ENCODE assay signal across 19 cellular contexts in the genomic region with DNA sequence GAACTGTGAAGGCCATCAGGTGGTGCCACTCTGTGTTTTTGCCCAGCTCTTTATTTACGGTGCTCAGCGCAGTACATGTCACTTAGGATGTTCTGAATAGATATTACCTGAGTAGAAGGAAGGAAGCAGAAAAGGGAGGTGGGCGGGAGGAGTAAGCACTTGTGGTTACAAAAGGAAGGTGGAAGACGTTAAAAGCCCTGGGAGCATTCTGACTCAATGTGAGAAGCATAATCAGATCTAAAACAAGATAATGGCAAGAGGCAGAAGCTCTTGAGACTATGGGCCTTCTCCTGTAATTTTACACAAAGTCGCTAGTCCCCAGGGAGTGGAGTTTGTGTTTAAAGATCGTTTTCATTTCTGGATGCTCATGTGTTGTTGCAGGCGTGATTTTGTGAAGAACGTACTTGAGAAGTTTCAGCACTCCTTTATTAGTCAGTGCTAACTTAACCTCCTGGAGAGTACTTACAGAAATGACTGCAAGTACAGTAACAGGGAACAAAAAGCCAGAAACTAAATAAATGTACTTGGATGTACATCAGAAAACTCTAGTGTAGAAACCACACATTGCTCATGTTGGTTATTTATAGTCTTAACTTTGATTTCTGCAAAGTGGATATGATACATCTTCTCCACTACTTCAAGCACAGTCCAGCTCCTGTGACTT.
DNase-seq lines count a peak whose midpoint lies in the region; ATAC-seq and TF ChIP-seq lines count a peak whose summit lies in the region.
"Had no signal": no experiment of that assay in that cellular context is flagged by ENCODE, and none has a peak within 500 bp of the region (broad histone marks: within the 10 kb centered on the region; RNA-seq: fewer than 3 reads in every experiment).

No MANE protein-coding gene starts in this region.

- TF ChIP-seq CTCF in activated CD8-positive, alpha-beta T cell treated with anti-CD3 and anti-CD28 coated beads for 36 hours (IDR thresholded peaks at IDR 0.05): no peak
- TF ChIP-seq CTCF in PC-3 (conservative IDR thresholded peaks at IDR 0.05; ENCODE audit: low read depth, low read length) (no peak), astrocyte of the spinal cord (IDR thresholded peaks at IDR 0.05; ENCODE audit: low read depth, low read length) (no peak)

- H3K4me3 ChIP-seq in PC-3 (ENCODE audit: low read length): no peak overlapping the region
- H3K4me3 ChIP-seq in astrocyte of the spinal cord (ENCODE audit: low read depth, low read length): no peak overlapping the region
- H3K4me3 ChIP-seq: A549, GM23248 had no signal

- no peaks in the 10 kb centered on the region for H3K79me2 ChIP-seq in PC-3 (ENCODE audit: low read length)

- H3K4me1 Mint-ChIP-seq in activated CD8-positive, alpha-beta T cell treated with anti-CD3 and anti-CD28 coated beads for 36 hours (ENCODE audit: low read depth): peaks cover 5% of the 10 kb centered on the region
- H3K4me1 Mint-ChIP-seq in activated CD8-positive, alpha-beta T cell treated with anti-CD3 and anti-CD28 coated beads, Interleukin-2, amount 10 ng/mL, durations not matched to agents 7 days and 5 days (ENCODE audit: low read depth): peaks cover 5% of the 10 kb centered on the region
- H3K4me1 Mint-ChIP-seq: naive B cell had no signal

- no peak overlapping the region for H3K27ac Mint-ChIP-seq in activated CD8-positive, alpha-beta T cell treated with anti-CD3 and anti-CD28 coated beads for 36 hours
- no peak overlapping the region for H3K27ac Mint-ChIP-seq in activated CD8-positive, alpha-beta T cell treated with anti-CD3 and anti-CD28 coated beads, Interleukin-2, amount 10 ng/mL, durations not matched to agents 7 days and 5 days
- H3K27ac Mint-ChIP-seq: dendritic cell treated with granulocyte-macrophage colony-stimulating factor and Interleukin-4, amounts not matched to agents 40 ng/mL and 50 ng/mL, for 4 days; IgD-negative memory B cell; naive B cell had no signal

- H3K4me2 ChIP-seq in PC-3 (ENCODE audit: low read length): no peak overlapping the region
- H3K4me2 ChIP-seq: A549 had no signal

- 0 out of 2 replicates have a peak, but pooled peaks cover 17% of the 10 kb centered on the region for H3K27me3 ChIP-seq in PC-3 (ENCODE audit: low read length)

- no peaks in the 10 kb centered on the region for H3K27me3 Mint-ChIP-seq in activated CD8-positive, alpha-beta T cell treated with anti-CD3 and anti-CD28 coated beads for 36 hours
- H3K27me3 Mint-ChIP-seq in activated CD8-positive, alpha-beta T cell treated with anti-CD3 and anti-CD28 coated beads, Interleukin-2, amount 10 ng/mL, durations not matched to agents 7 days and 5 days (ENCODE audit: low read depth): no peaks in the 10 kb centered on the region
- H3K27me3 Mint-ChIP-seq: dendritic cell treated with granulocyte-macrophage colony-stimulating factor and Interleukin-4, amounts not matched to agents 40 ng/mL and 50 ng/mL, for 4 days; naive B cell had no signal

- POLR2A ChIA-PET in activated CD8-positive, alpha-beta T cell treated with anti-CD3 and anti-CD28 coated beads for 36 hours (lab: Charles Lee): no interaction called here
- POLR2A ChIA-PET in activated CD8-positive, alpha-beta T cell treated with anti-CD3 and anti-CD28 coated beads, Interleukin-2, amount 10 ng/mL, durations not matched to agents 7 days and 5 days (lab: Charles Lee): no interaction called here
- POLR2A ChIA-PET in PC-3 (lab: Charles Lee; ENCODE audit: unreplicated experiment): no interaction called here

- no peaks in the 10 kb centered on the region for H3K36me3 ChIP-seq in PC-3 (ENCODE audit: low read depth, low read length)

- intact Hi-C loops in activated CD8-positive, alpha-beta T cell treated with anti-CD3 and anti-CD28 coated beads for 36 hours (cut with micrococcal nuclease): no loop called here
- intact Hi-C loops in PC-3 (cut with micrococcal nuclease): no loop called here

- no peaks in the 10 kb centered on the region for H3K4me1 ChIP-seq in PC-3 (ENCODE audit: insufficient read depth, low read length)
- H3K4me1 ChIP-seq: A549 had no signal

- no peak overlapping the region for H3K27ac ChIP-seq in PC-3 (ENCODE audit: low read length)
- H3K27ac ChIP-seq: A549, GM23248 had no signal

- H3K9ac ChIP-seq in PC-3 (ENCODE audit: low read length): no peak overlapping the region
- H3K9ac ChIP-seq: GM23248 had no signal

- CTCF ChIA-PET in activated CD8-positive, alpha-beta T cell treated with anti-CD3 and anti-CD28 coated beads for 36 hours (lab: Charles Lee): no interaction called here
- CTCF ChIA-PET in activated CD8-positive, alpha-beta T cell treated with anti-CD3 and anti-CD28 coated beads, Interleukin-2, amount 10 ng/mL, durations not matched to agents 7 days and 5 days (lab: Charles Lee): no interaction called here
- CTCF ChIA-PET in PC-3 (lab: Charles Lee): no interaction called here

- in situ Hi-C loops in astrocyte of the spinal cord (cut with HindIII; ENCODE audit: low sequenced_read_pairs): no loop called here

- no TSS peak for BruUV-seq in PC-3 (replicated peaks; lab: Mats Ljungman, UMichigan)

- H3K4me3 Mint-ChIP-seq in activated CD8-positive, alpha-beta T cell treated with anti-CD3 and anti-CD28 coated beads for 36 hours: no peak overlapping the region
- no peak overlapping the region for H3K4me3 Mint-ChIP-seq in activated CD8-positive, alpha-beta T cell treated with anti-CD3 and anti-CD28 coated beads, Interleukin-2, amount 10 ng/mL, durations not matched to agents 7 days and 5 days
- H3K4me3 Mint-ChIP-seq: dendritic cell treated with granulocyte-macrophage colony-stimulating factor and Interleukin-4, amounts not matched to agents 40 ng/mL and 50 ng/mL, for 4 days; IgD-negative memory B cell; naive B cell had no signal

- no peak overlapping the region for H2AFZ ChIP-seq in PC-3 (ENCODE audit: low read length)
- H2AFZ ChIP-seq: GM23248 had no signal

- H3K9me3 Mint-ChIP-seq in activated CD8-positive, alpha-beta T cell treated with anti-CD3 and anti-CD28 coated beads for 36 hours: no peaks in the 10 kb centered on the region
- no peaks in the 10 kb centered on the region for H3K9me3 Mint-ChIP-seq in activated CD8-positive, alpha-beta T cell treated with anti-CD3 and anti-CD28 coated beads, Interleukin-2, amount 10 ng/mL, durations not matched to agents 7 days and 5 days (ENCODE audit: insufficient read depth)

- peak; percentile 26 for DNase-seq in activated CD8-positive, alpha-beta T cell treated with anti-CD3 and anti-CD28 coated beads for 36 hours
- no peak for DNase-seq in activated CD8-positive, alpha-beta T cell treated with anti-CD3 and anti-CD28 coated beads, Interleukin-2, amount 10 ng/mL, durations not matched to agents 7 days and 5 days
- peak; percentile 18 for DNase-seq in PC-3
- peak; percentile 88 for DNase-seq in astrocyte of the spinal cord (ENCODE audit: low read depth, low spot score)
- peak; percentile 4 for DNase-seq in stimulated activated CD4-positive, alpha-beta T cell treated with anti-CD3 and anti-CD28 coated beads, Interleukin-4, amount 100 ng/mL, for 24 hours
- no peak for DNase-seq in GDM1 (lab: John Stamatoyannopoulos, UW)
- no peak for DNase-seq in putamen (ENCODE audit: low spot score)
- no peak for DNase-seq in foreskin melanocyte
- DNase-seq: aorta, GM23248, hippocampal formation, naive B cell, NCI-H1436, NCI-H446 had no signal

- no peaks in the 10 kb centered on the region for H3K36me3 Mint-ChIP-seq in activated CD8-positive, alpha-beta T cell treated with anti-CD3 and anti-CD28 coated beads for 36 hours (ENCODE audit: low read depth)
- H3K36me3 Mint-ChIP-seq in activated CD8-positive, alpha-beta T cell treated with anti-CD3 and anti-CD28 coated beads, Interleukin-2, amount 10 ng/mL, durations not matched to agents 7 days and 5 days (ENCODE audit: low read depth): no peaks in the 10 kb centered on the region
- H3K36me3 Mint-ChIP-seq: IgD-negative memory B cell, naive B cell had no signal

- no peaks in the 10 kb centered on the region for H3K9me2 ChIP-seq in PC-3 (replicated peaks; ENCODE audit: low read length)

- H3K9me3 ChIP-seq in PC-3 (ENCODE audit: low read length): peaks cover 4% of the 10 kb centered on the region; the same call in 1 of the 2 replicates

- peak; percentile 60 for ATAC-seq in activated CD8-positive, alpha-beta T cell treated with anti-CD3 and anti-CD28 coated beads for 36 hours
- no peak for ATAC-seq in activated CD8-positive, alpha-beta T cell treated with anti-CD3 and anti-CD28 coated beads, Interleukin-2, amount 10 ng/mL, durations not matched to agents 7 days and 5 days
- ATAC-seq in PC-3: no peak
- ATAC-seq: A549, esophagus mucosa, left lobe of liver had no signal

- H3F3A ChIP-seq in PC-3 (ENCODE audit: low read length, unreplicated experiment): no peaks in the 10 kb centered on the region

- no peaks in the 10 kb centered on the region for H4K20me1 ChIP-seq in PC-3 (ENCODE audit: low read length)

Comparison
In these comparisons a context has a peak if more than half of its experiments do, and no peak if none do; other contexts are left out.
1. DNase-seq: peak in activated CD8-positive, alpha-beta T cell treated with anti-CD3 and anti-CD28 coated beads for 36 hours (single experiment), PC-3 (single experiment), astrocyte of the spinal cord (single experiment) and stimulated activated CD4-positive, alpha-beta T cell treated with anti-CD3 and anti-CD28 coated beads, Interleukin-4, amount 100 ng/mL, for 24 hours (single experiment); none in activated CD8-positive, alpha-beta T cell treated with anti-CD3 and anti-CD28 coated beads, Interleukin-2, amount 10 ng/mL, durations not matched to agents 7 days and 5 days (single experiment), GDM1 (single experiment), putamen (single experiment) and foreskin melanocyte (single experiment).